19 cellular contexts compared by ENCODE assay signal in genomic region chr16:89667633-89668032, GRCh38.
"Had no signal": no experiment of that assay in that cellular context is flagged by ENCODE, and none has a peak within 500 bp of the region (broad histone marks: within the 10 kb centered on the region; RNA-seq: fewer than 3 reads in every experiment).

No MANE protein-coding gene starts in this region.

- FAIRE-seq: colon had no signal

- H3K27me3 ChIP-seq: hepatocyte, ovary, spleen, thyroid gland had no signal

- H3K36me3 ChIP-seq: ovary, prostate gland, thyroid gland had no signal

- H3K4me1 ChIP-seq: left ventricle myocardium inferior, prostate gland had no signal

- H3K4me3 ChIP-seq: hepatocyte, left ventricle myocardium inferior, ovary, thyroid gland had no signal

- H3K9me3 ChIP-seq: neutrophil, ovary, prostate gland, thyroid gland had no signal

- DNase-seq: activated CD4-positive, alpha-beta T cell treated with anti-CD3 and anti-CD28 coated beads, Interleukin-2, amount 10 ng/mL, durations not matched to agents 7 days and 5 days; activated CD8-positive, alpha-beta memory T cell treated with anti-CD3 and anti-CD28 coated beads, Interleukin-2, amount 10 ng/mL, durations not matched to agents 7 days and 5 days; activated gamma-delta T cell treated with Interleukin-2 at 50 U/mL for 16 hours; activated T-cell treated with anti-CD3 and anti-CD28 coated beads for 4 hours; central memory CD4-positive, alpha-beta T cell; effector memory CD4-positive, alpha-beta T cell; foreskin melanocyte; left ventricle myocardium inferior; mammary epithelial cell; ovary; spleen; stimulated activated CD4-positive, alpha-beta T cell treated with anti-CD3 and anti-CD28 coated beads, Interleukin-4, amount 100 ng/mL, for 24 hours; stimulated activated naive CD4-positive, alpha-beta T cell treated with Interleukin-2 at 50 U/mL for 16 hours; T-helper 17 cell had no signal

- H3K4me2 ChIP-seq: hepatocyte had no signal

- H3K27ac ChIP-seq: hepatocyte, left ventricle myocardium inferior, neutrophil, ovary had no signal
